21 cellular contexts compared by ENCODE assay signal in genomic region chr17:67685351-67685750, GRCh38. TPM values are rescaled to one million over a fixed set of nuclear protein-coding genes. Genes with fewer than 3 reads are reported as not detected.
DNase-seq lines count a peak whose midpoint lies in the region; ATAC-seq and TF ChIP-seq lines count a peak whose summit lies in the region.
"Had no signal": no experiment of that assay in that cellular context is flagged by ENCODE, and none has a peak within 500 bp of the region (broad histone marks: within the 10 kb centered on the region; RNA-seq: fewer than 3 reads in every experiment).

No MANE protein-coding gene starts in this region.

- CTCF ChIA-PET in CD8-positive, alpha-beta T cell (lab: Charles Lee): interaction anchor here (2.7 kb wide), 1 partner anchor 311 kb away, joined by 8 read pairs; no protein-coding TSS in a partner anchor

- H3K27ac Mint-ChIP-seq in activated T-cell treated with anti-CD3 and anti-CD28 coated beads, Interleukin-2, amount 50 U/mL, for 24 hours: peak overlapping the region; percentile 75
- peak overlapping the region; percentile 60 for H3K27ac Mint-ChIP-seq in CD8-positive, alpha-beta T cell
- H3K27ac Mint-ChIP-seq in activated T-helper 17 cell treated with anti-CD3 and anti-CD28 coated beads, Interleukin-2, amount 50 U/mL, for 72 hours: peak overlapping the region; percentile 12
- peak overlapping the region in 6 of 10 donors; percentile 5 to 80 (median 21) for H3K27ac Mint-ChIP-seq in naive thymus-derived CD8-positive, alpha-beta T cell
- no peak overlapping the region for H3K27ac Mint-ChIP-seq in T-helper 2 cell treated with Interferon-gamma antibody and Interleukin-4, amounts not matched to agents 5 μg/mL and 100 μg/mL, for 36 hours
- H3K27ac Mint-ChIP-seq: B cell, HFFc6 had no signal

- no peak overlapping the region for H3K27ac ChIP-seq in CD8-positive, alpha-beta T cell (ENCODE audit: low read depth, low read length)
- H3K27ac ChIP-seq in testis: no peak overlapping the region
- H3K27ac ChIP-seq: 22Rv1, A549, C4-2B had no signal

- 95 to 96% methylated on average over 3 of the region's 3 CpGs for WGBS in testis, 2 donors

- H3K4me1 Mint-ChIP-seq in activated T-cell treated with anti-CD3 and anti-CD28 coated beads, Interleukin-2, amount 50 U/mL, for 24 hours (ENCODE audit: low read depth): peaks cover 12% of the 10 kb centered on the region
- H3K4me1 Mint-ChIP-seq in CD8-positive, alpha-beta T cell (ENCODE audit: low read depth): peaks cover 12% of the 10 kb centered on the region
- H3K4me1 Mint-ChIP-seq in activated T-helper 17 cell treated with anti-CD3 and anti-CD28 coated beads, Interleukin-2, amount 50 U/mL, for 72 hours: no peaks in the 10 kb centered on the region
- H3K4me1 Mint-ChIP-seq in naive thymus-derived CD8-positive, alpha-beta T cell: peaks cover 3 to 17% (median 10%) of the 10 kb centered on the region in 4 donors
- H3K4me1 Mint-ChIP-seq in T-helper 2 cell treated with Interferon-gamma antibody and Interleukin-4, amounts not matched to agents 5 μg/mL and 100 μg/mL, for 36 hours (ENCODE audit: low read depth): no peaks in the 10 kb centered on the region

- H3K4me3 ChIP-seq in CD8-positive, alpha-beta T cell (ENCODE audit: low read depth, low read length): no peak overlapping the region
- no peak overlapping the region for H3K4me3 ChIP-seq in testis
- H3K4me3 ChIP-seq: A549 had no signal

- no peak for DNase-seq in activated T-cell treated with anti-CD3 and anti-CD28 coated beads, Interleukin-2, amount 50 U/mL, for 24 hours
- no peak for DNase-seq in activated T-cell treated with anti-CD3 and anti-CD28 coated beads, Interleukin-2, amount 50 U/mL, for 1 hour
- no peak for DNase-seq in CD8-positive, alpha-beta T cell
- no peak for DNase-seq in naive thymus-derived CD8-positive, alpha-beta T cell
- DNase-seq in testis: no peak
- DNase-seq in T-helper 2 cell treated with Interferon-gamma antibody and Interleukin-4, amounts not matched to agents 5 μg/mL and 100 μg/mL, for 36 hours (ENCODE audit: low spot score): no peak
- no peak for DNase-seq in stimulated activated naive CD4-positive, alpha-beta T cell (lab: John Stamatoyannopoulos, UW)
- DNase-seq: Calu3; CD4-positive, alpha-beta memory T cell; DMS79 treated with DMSO at 0.1 percent for 48 hours; GF-D8; GOT3; H7; HFFc6; IMR-90 had no signal

- no peak for TF ChIP-seq CTCF in CD8-positive, alpha-beta T cell (IDR thresholded peaks at IDR 0.05)
- TF ChIP-seq CTCF in testis (IDR thresholded peaks at IDR 0.05): no peak

- no peaks in the 10 kb centered on the region for H3K4me1 ChIP-seq in CD8-positive, alpha-beta T cell (ENCODE audit: insufficient read depth, low read length)
- H3K4me1 ChIP-seq in testis: peaks cover 3% of the 10 kb centered on the region
- H3K4me1 ChIP-seq: A549 had no signal

- no peak for ATAC-seq in CD8-positive, alpha-beta T cell
- no peak for ATAC-seq in activated T-helper 17 cell treated with anti-CD3 and anti-CD28 coated beads, Interleukin-2, amount 50 U/mL, for 72 hours (replicated peaks)
- no peak for ATAC-seq in naive thymus-derived CD8-positive, alpha-beta T cell
- ATAC-seq: A549, HCT116 had no signal

- intact Hi-C loops in CD8-positive, alpha-beta T cell (cut with DNase I, micrococcal nuclease): loop anchor here (5.0 to 10.0 kb wide), 3 partner anchors 181 to 968 kb away; no protein-coding TSS in a partner anchor
- intact Hi-C loops in testis (cut with DNase I; ENCODE audit: low total_unique reads): no loop called here

- TF ChIP-seq POLR2A in testis (IDR thresholded peaks at IDR 0.05): no peak

- H3K27me3 ChIP-seq in CD8-positive, alpha-beta T cell (ENCODE audit: insufficient read depth, low read length): no peaks in the 10 kb centered on the region
- no peaks in the 10 kb centered on the region for H3K27me3 ChIP-seq in testis

- no peak overlapping the region for H3K4me3 Mint-ChIP-seq in activated T-cell treated with anti-CD3 and anti-CD28 coated beads, Interleukin-2, amount 50 U/mL, for 24 hours
- H3K4me3 Mint-ChIP-seq in CD8-positive, alpha-beta T cell: no peak overlapping the region
- no peak overlapping the region for H3K4me3 Mint-ChIP-seq in activated T-helper 17 cell treated with anti-CD3 and anti-CD28 coated beads, Interleukin-2, amount 50 U/mL, for 72 hours
- no peak overlapping the region for H3K4me3 Mint-ChIP-seq in naive thymus-derived CD8-positive, alpha-beta T cell
- H3K4me3 Mint-ChIP-seq in T-helper 2 cell treated with Interferon-gamma antibody and Interleukin-4, amounts not matched to agents 5 μg/mL and 100 μg/mL, for 36 hours: no peak overlapping the region
- H3K4me3 Mint-ChIP-seq: B cell; CD4-positive, alpha-beta memory T cell; HFFc6 had no signal

- H3K36me3 ChIP-seq in CD8-positive, alpha-beta T cell (ENCODE audit: insufficient read depth, low read length): peaks cover 5% of the 10 kb centered on the region
- H3K36me3 ChIP-seq in testis (ENCODE audit: low read depth, missing control alignments): no peaks in the 10 kb centered on the region

- POLR2A ChIA-PET in CD8-positive, alpha-beta T cell (lab: Charles Lee): no interaction called here
- POLR2A ChIA-PET in naive thymus-derived CD8-positive, alpha-beta T cell (lab: Charles Lee): interaction anchor here (0.6 kb wide), 1 partner anchor 307 kb away, joined by 4 read pairs; no protein-coding TSS in a partner anchor

- no peaks in the 10 kb centered on the region for H3K27me3 Mint-ChIP-seq in activated T-cell treated with anti-CD3 and anti-CD28 coated beads, Interleukin-2, amount 50 U/mL, for 24 hours
- H3K27me3 Mint-ChIP-seq in CD8-positive, alpha-beta T cell (ENCODE audit: low read depth): no peaks in the 10 kb centered on the region
- no peaks in the 10 kb centered on the region for H3K27me3 Mint-ChIP-seq in activated T-helper 17 cell treated with anti-CD3 and anti-CD28 coated beads, Interleukin-2, amount 50 U/mL, for 72 hours
- no peaks in the 10 kb centered on the region for H3K27me3 Mint-ChIP-seq in naive thymus-derived CD8-positive, alpha-beta T cell
- no peaks in the 10 kb centered on the region for H3K27me3 Mint-ChIP-seq in T-helper 2 cell treated with Interferon-gamma antibody and Interleukin-4, amounts not matched to agents 5 μg/mL and 100 μg/mL, for 36 hours (ENCODE audit: low read depth)
- H3K27me3 Mint-ChIP-seq: B cell; CD4-positive, alpha-beta memory T cell had no signal

- H3K9me3 Mint-ChIP-seq in activated T-cell treated with anti-CD3 and anti-CD28 coated beads, Interleukin-2, amount 50 U/mL, for 24 hours: no peaks in the 10 kb centered on the region
- no peaks in the 10 kb centered on the region for H3K9me3 Mint-ChIP-seq in CD8-positive, alpha-beta T cell
- no peaks in the 10 kb centered on the region for H3K9me3 Mint-ChIP-seq in activated T-helper 17 cell treated with anti-CD3 and anti-CD28 coated beads, Interleukin-2, amount 50 U/mL, for 72 hours
- no peaks in the 10 kb centered on the region for H3K9me3 Mint-ChIP-seq in naive thymus-derived CD8-positive, alpha-beta T cell
- no peaks in the 10 kb centered on the region for H3K9me3 Mint-ChIP-seq in T-helper 2 cell treated with Interferon-gamma antibody and Interleukin-4, amounts not matched to agents 5 μg/mL and 100 μg/mL, for 36 hours
- H3K9me3 Mint-ChIP-seq: CD4-positive, alpha-beta memory T cell; HFFc6 had no signal

- no peaks in the 10 kb centered on the region for H3K9me3 ChIP-seq in CD8-positive, alpha-beta T cell (ENCODE audit: low read length)
- no peaks in the 10 kb centered on the region for H3K9me3 ChIP-seq in testis
- H3K9me3 ChIP-seq: A549 had no signal

- H3K36me3 Mint-ChIP-seq in activated T-cell treated with anti-CD3 and anti-CD28 coated beads, Interleukin-2, amount 50 U/mL, for 24 hours (ENCODE audit: low read depth): peaks cover 25% of the 10 kb centered on the region
- H3K36me3 Mint-ChIP-seq in CD8-positive, alpha-beta T cell: peaks cover 55% of the 10 kb centered on the region
- H3K36me3 Mint-ChIP-seq in activated T-helper 17 cell treated with anti-CD3 and anti-CD28 coated beads, Interleukin-2, amount 50 U/mL, for 72 hours (ENCODE audit: low read depth): peaks cover 18% of the 10 kb centered on the region
- peaks cover 0 to 53% (median 0%) of the 10 kb centered on the region in 3 donors for H3K36me3 Mint-ChIP-seq in naive thymus-derived CD8-positive, alpha-beta T cell
- H3K36me3 Mint-ChIP-seq in T-helper 2 cell treated with Interferon-gamma antibody and Interleukin-4, amounts not matched to agents 5 μg/mL and 100 μg/mL, for 36 hours (ENCODE audit: low read depth): no peaks in the 10 kb centered on the region

RNA-seq across cellular contexts. Expression of gene NOL11, which starts 32.4 kb away (rescaled TPM):
- total RNA-seq in CD8-positive, alpha-beta T cell: 10 to 100 TPM; 91.0 to 94.0 TPM
- 10 to 100 TPM; 46.1 to 75.4 TPM for total RNA-seq in activated T-helper 17 cell treated with anti-CD3 and anti-CD28 coated beads, Interleukin-2, amount 50 U/mL, for 72 hours
- total RNA-seq in naive thymus-derived CD8-positive, alpha-beta T cell: 10 to 100 TPM; 73.7 to 82.7 TPM
- 10 to 100 TPM; 14.2 to 34.8 (median 25.5) TPM for polyA plus RNA-seq in naive thymus-derived CD8-positive, alpha-beta T cell
- 10 to 100 TPM; 31.4 to 35.6 TPM for total RNA-seq in testis
- 20.5 TPM for polyA plus RNA-seq in testis (ENCODE audit: insufficient read depth, low read depth, low replicate concordance)
